Comparison of ENCODE assay signal across 1 cellular context in the genomic region with DNA sequence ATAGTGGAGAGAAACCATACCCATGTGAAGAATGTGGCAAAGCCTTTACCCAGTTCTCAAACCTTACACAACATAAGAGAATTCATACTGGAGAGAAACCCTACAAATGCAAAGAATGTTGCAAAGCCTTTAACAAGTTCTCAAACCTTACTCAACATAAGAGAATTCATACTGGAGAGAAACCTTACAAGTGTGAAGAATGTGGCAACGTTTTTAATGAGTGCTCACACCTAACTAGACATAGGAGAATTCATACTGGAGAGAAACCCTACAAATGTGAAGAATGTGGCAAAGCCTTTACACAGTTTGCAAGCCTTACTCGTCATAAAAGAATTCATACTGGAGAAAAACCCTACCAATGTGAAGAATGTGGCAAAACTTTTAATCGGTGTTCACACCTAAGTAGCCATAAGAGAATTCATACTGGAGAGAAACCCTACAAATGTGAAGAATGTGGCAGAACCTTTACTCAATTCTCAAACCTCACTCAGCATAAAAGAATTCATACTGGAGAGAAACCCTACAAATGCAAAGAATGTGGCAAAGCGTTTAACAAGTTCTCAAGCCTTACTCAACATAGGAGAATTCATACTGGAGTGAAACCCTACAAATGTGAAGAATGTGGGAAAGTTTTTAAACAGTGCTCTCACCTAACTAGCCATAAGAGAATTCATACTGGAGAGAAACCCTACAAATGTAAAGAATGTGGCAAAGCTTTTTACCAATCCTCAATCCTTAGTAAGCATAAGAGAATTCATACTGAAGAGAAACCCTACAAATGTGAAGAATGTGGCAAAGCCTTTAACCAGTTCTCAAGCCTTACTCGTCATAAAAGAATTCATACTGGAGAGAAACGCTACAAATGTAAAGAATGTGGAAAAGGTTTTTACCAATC.
TF ChIP-seq lines count a peak whose summit lies in the region.

No MANE protein-coding gene starts in this region.

TF ChIP-seq in GM12878, 131 proteins besides CTCF, POLR2A, EP300 and RAD21:
- TF ChIP-seq ZNF592 (IDR thresholded peaks at IDR 0.05): no peak
- peak; percentile 56; the same call in 1 of the 2 replicates for TF ChIP-seq CBX5 (IDR thresholded peaks at IDR 0.05; ENCODE audit: low read depth)
- TF ChIP-seq BHLHE40 (IDR thresholded peaks at IDR 0.05; ENCODE audit: borderline replicate concordance in 1 of 2, low read depth in 2 of 2, low read length in 1 of 2): no peak
- peak; percentile 99 for TF ChIP-seq ZNF274 (IDR thresholded peaks at IDR 0.05; ENCODE audit: insufficient read depth, insufficient read length)
- no peak for TF ChIP-seq SREBF1 (IDR thresholded peaks at IDR 0.05; ENCODE audit: low read length)
- no peak for TF ChIP-seq USF2 (IDR thresholded peaks at IDR 0.05; ENCODE audit: borderline replicate concordance, low read depth, low read length)
- TF ChIP-seq ZNF217 (IDR thresholded peaks at IDR 0.05): 0 out of 2 replicates have a peak, but pooled peaks have one; percentile 39
- peak; percentile 79 for TF ChIP-seq KLF5 (IDR thresholded peaks at IDR 0.05; ENCODE audit: partially characterized antibody)
